ENCODE assay signal across 12 cellular contexts in genomic region chr2:237280235-237280634, GRCh38.
A peak's percentile ranks its signal among the peaks of the same experiment; 100 is the strongest.
DNase-seq lines count a peak whose midpoint lies in the region; ATAC-seq, FAIRE-seq and TF ChIP-seq lines count a peak whose summit lies in the region.
"Had no signal": no experiment of that assay in that cellular context is flagged by ENCODE, and none has a peak within 500 bp of the region (broad histone marks: within the 10 kb centered on the region; RNA-seq: fewer than 3 reads in every experiment).

No MANE protein-coding gene starts in this region.

- H3K9me3 ChIP-seq in muscle layer of duodenum (ENCODE audit: control insufficient read depth in 1 of 2, low read length in 2 of 2): no peaks in the 10 kb centered on the region
- H3K9me3 ChIP-seq in aorta (ENCODE audit: control insufficient read depth, low read length): no peaks in the 10 kb centered on the region
- H3K9me3 ChIP-seq in T-helper 17 cell (ENCODE audit: control insufficient read depth, low read length, poor library complexity, severe bottlenecking): no peaks in the 10 kb centered on the region
- H3K9me3 ChIP-seq in HepG2 (ENCODE audit: low read length): no peaks in the 10 kb centered on the region

- CTCF ChIA-PET in HepG2 (lab: Yijun Ruan, JAX; ENCODE audit: low intra/inter-chr PET ratio, low total read pairs): no interaction called here

- no peaks in the 10 kb centered on the region for H3K4me1 Mint-ChIP-seq in T-helper 17 cell

- no peak overlapping the region for H3K27ac Mint-ChIP-seq in T-helper 17 cell

- in situ Hi-C loops in HepG2 (cut with HindIII; ENCODE audit: extremely low pct_ligation_motif_present, low pct_unique_long_range_greater_than_20kb): no loop called here

- intact Hi-C loops in Right ventricle myocardium superior (cut with DNase I): no loop called here
- intact Hi-C loops in Right ventricle myocardium inferior (cut with DNase I): no loop called here
- intact Hi-C loops in aorta (cut with DNase I): no loop called here
- intact Hi-C loops in HepG2 (cut with micrococcal nuclease; ENCODE audit: unreplicated experiment): no loop called here

- no TSS peak for BruUV-seq in HepG2 (replicated peaks; lab: Mats Ljungman, UMichigan)

- no peaks in the 10 kb centered on the region for H3K79me2 ChIP-seq in HepG2 (ENCODE audit: insufficient read depth, low read length)

- no peak for FAIRE-seq in HepG2 (lab: Jason Lieb, UNC)

- H3K27ac ChIP-seq in muscle layer of duodenum (ENCODE audit: low read length) (peak overlapping the region; percentile 26), aorta (ENCODE audit: low read depth in 1 of 2, low read length in 2 of 2) (no peak overlapping the region), HepG2 (ENCODE audit: extremely low read length, insufficient read depth, low read length) (no peak overlapping the region)

- TF ChIP-seq EP300 in HepG2 (IDR thresholded peaks at IDR 0.05; ENCODE audit: low read depth in 2 of 2, low read length in 2 of 2) (no peak), HepG2 (CRISPR knock-in tag; IDR thresholded peaks at IDR 0.05; ENCODE audit: borderline replicate concordance) (no peak)

- H4K20me1 ChIP-seq in HepG2 (ENCODE audit: insufficient read depth, low read length): no peaks in the 10 kb centered on the region

- no peak overlapping the region for H3K4me2 ChIP-seq in HepG2 (ENCODE audit: low read depth, low read length)

- DNase-seq in Right ventricle myocardium superior: no peak
- no peak for DNase-seq in Right ventricle myocardium inferior (ENCODE audit: missing footprints)
- peak; percentile 87 for DNase-seq in dedifferentiated amniotic fluid mesenchymal stem cell (ENCODE audit: extremely low spot score)
- no peak for DNase-seq in aorta
- no peak for DNase-seq in T-helper 17 cell
- no peak for DNase-seq in HepG2 (ENCODE audit: low spot score)
- DNase-seq: 8988T; activated CD4-positive, alpha-beta T cell treated with anti-CD3 and anti-CD28 coated beads, Interleukin-2, amount 50 U/mL, for 4 hours; NCI-H226; substantia nigra had no signal

- no peak overlapping the region for H2AFZ ChIP-seq in HepG2 (ENCODE audit: low read length)

- no peaks in the 10 kb centered on the region for H3K27me3 ChIP-seq in muscle layer of duodenum (ENCODE audit: low read depth, low read length)
- H3K27me3 ChIP-seq in aorta (ENCODE audit: control insufficient read depth in 1 of 2, insufficient read depth in 2 of 2, low read length in 1 of 2): no peaks in the 10 kb centered on the region
- H3K27me3 ChIP-seq in HepG2 (ENCODE audit: control insufficient read depth in 1 of 2, insufficient read depth in 2 of 2, low read length in 2 of 2): peaks cover 4 to 18% of the 10 kb centered on the region in 2 experiments; a peak in 3 of 5 replicates

- WGBS in aorta, 2 donors: 64 to 72% methylated on average over 11 of the region's 11 CpGs
- WGBS in HepG2 (ENCODE audit: low lambda C conversion rate): 32% methylated on average over 11 of the region's 11 CpGs

- TF ChIP-seq CTCF in HepG2 (CRISPR knock-in tag; IDR thresholded peaks at IDR 0.05): no peak

- no peaks in the 10 kb centered on the region for H3K36me3 Mint-ChIP-seq in T-helper 17 cell (ENCODE audit: low read depth)

- peak; percentile 14 for ATAC-seq in Right ventricle myocardium superior (ENCODE audit: poor library complexity)
- ATAC-seq in Right ventricle myocardium inferior: no peak
- peak; percentile 40 for ATAC-seq in aorta (ENCODE audit: low FRiP score)
- ATAC-seq in T-helper 17 cell: no peak
- no peak for ATAC-seq in HG02870 (IDR thresholded peaks at IDR 0.05; ENCODE audit: unreplicated experiment)
- ATAC-seq in HepG2: no peak

- H3K27me3 Mint-ChIP-seq in T-helper 17 cell: peaks cover 47% of the 10 kb centered on the region

- H3K4me1 ChIP-seq in muscle layer of duodenum (ENCODE audit: control insufficient read depth in 1 of 2, insufficient read depth in 2 of 2, low read length in 2 of 2): peaks cover 0 to 8% of the 10 kb centered on the region in 2 donors
- peaks cover 0 to 2% of the 10 kb centered on the region in 2 donors for H3K4me1 ChIP-seq in aorta (ENCODE audit: control insufficient read depth in 1 of 2, insufficient read depth in 2 of 2, low read length in 2 of 2)
- no peaks in the 10 kb centered on the region for H3K4me1 ChIP-seq in HepG2 (ENCODE audit: insufficient read depth, low read length)

- POLR2A ChIA-PET in HepG2 (lab: Yijun Ruan, JAX): no interaction called here

- TF ChIP-seq RAD21 in HepG2 (CRISPR knock-in tag; IDR thresholded peaks at IDR 0.05): no peak

- H3K9ac ChIP-seq in HepG2 (ENCODE audit: insufficient read depth, low read depth, low read length): no peak overlapping the region

- no peaks in the 10 kb centered on the region for H3K36me3 ChIP-seq in muscle layer of duodenum (ENCODE audit: control insufficient read depth in 1 of 2, insufficient read depth in 2 of 2, low read length in 2 of 2)
- H3K36me3 ChIP-seq in aorta (ENCODE audit: control insufficient read depth in 1 of 2, insufficient read depth in 2 of 2, low read length in 1 of 2): no peaks in the 10 kb centered on the region
- no peaks in the 10 kb centered on the region for H3K36me3 ChIP-seq in HepG2 (replicated peaks in 1 of 2; ENCODE audit: control insufficient read depth in 1 of 2, insufficient read depth in 2 of 2, low read length in 2 of 2)

- TF ChIP-seq POLR2A in HepG2 (IDR thresholded peaks at IDR 0.05; ENCODE audit: insufficient read depth in 1 of 2, low read depth in 2 of 2, low read length in 2 of 2): no peak

- no peak overlapping the region for H3K4me3 Mint-ChIP-seq in T-helper 17 cell

- no peak overlapping the region for H3K4me3 ChIP-seq in muscle layer of duodenum (ENCODE audit: low read depth in 1 of 2, low read length in 2 of 2)
- no peak overlapping the region for H3K4me3 ChIP-seq in aorta (ENCODE audit: low read length in 2 of 2)
- no peak overlapping the region for H3K4me3 ChIP-seq in HepG2 (replicated peaks in 1 of 3; ENCODE audit: insufficient read depth in 1 of 3, low read depth in 2 of 3, low read length in 3 of 3)

TF ChIP-seq in HepG2, 621 proteins besides CTCF, POLR2A, EP300 and RAD21 (continues in another document):
- TF ChIP-seq KIAA2018 (CRISPR knock-in tag; IDR thresholded peaks at IDR 0.05; ENCODE audit: borderline replicate concordance) (no peak), FLYWCH1 (CRISPR knock-in tag; IDR thresholded peaks at IDR 0.05) (no peak), NCOR1 (IDR thresholded peaks at IDR 0.05; ENCODE audit: borderline replicate concordance, low read length) (no peak)

Comparison
In these comparisons a context has a peak if more than half of its experiments do, and no peak if none do; other contexts are left out.
1. ATAC-seq: peak in Right ventricle myocardium superior (single experiment) and aorta (single experiment); none in Right ventricle myocardium inferior (single experiment), T-helper 17 cell (single experiment), HG02870 (single experiment) and HepG2 (single experiment).